In the genomic region with DNA sequence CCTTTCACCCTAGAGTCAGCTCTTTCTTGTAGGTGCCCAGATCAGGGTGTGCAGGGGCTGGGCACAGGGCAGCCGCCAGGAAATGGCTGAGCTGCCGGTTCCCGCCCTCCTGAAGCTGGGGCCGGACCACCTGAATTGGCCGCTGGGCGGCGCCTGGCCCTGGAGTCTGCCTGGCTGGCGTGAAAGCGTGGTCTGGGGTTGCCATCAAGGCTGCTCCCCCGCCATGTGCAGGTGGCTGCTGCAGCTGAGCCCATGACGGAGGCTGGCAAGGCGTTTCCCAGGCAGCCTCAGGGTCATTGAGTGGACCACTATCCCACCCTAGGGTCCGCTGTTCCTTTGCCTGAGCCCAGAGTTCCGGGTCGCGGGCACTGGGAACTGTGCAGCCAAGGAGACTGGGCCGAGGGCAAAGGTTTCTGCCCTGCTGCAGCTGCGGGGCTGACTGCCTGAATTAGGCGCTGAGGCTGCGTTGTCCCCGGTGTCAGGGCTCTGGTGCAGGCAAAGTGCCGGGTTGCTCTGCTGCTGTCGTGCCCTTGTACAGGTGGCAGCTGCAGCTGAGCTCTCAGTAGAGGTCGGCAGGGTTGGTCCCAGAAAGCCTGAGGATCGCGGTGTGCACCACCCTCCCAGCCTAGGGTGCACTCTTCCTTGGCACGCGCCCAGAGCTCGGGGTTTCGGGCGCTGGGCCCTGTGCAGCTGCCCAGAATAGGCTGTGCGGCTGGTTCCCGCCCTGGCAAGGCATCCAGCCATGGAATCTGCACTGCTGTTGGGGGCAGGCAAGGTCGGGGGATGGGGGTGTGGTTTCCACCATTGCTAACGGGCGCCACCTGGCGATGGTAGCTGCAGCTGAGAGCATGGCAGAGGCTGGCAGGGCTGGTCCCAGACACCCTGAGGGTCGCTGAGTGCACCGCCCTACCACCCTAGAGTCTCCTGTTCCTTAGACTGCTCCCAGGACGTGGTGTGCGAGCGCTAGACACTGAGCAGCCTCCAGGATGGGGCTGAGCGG, we compare ENCODE assay signal across 8 cellular contexts.
DNase-seq lines count a peak whose midpoint lies in the region; ATAC-seq and TF ChIP-seq lines count a peak whose summit lies in the region.
"Not testable (repeated sequence)": the region's sequence is repeated elsewhere in the genome, so short reads cannot be mapped to it uniquely, and the experiment has no call there.

No MANE protein-coding gene starts in this region.

- H3K4me3 ChIP-seq in spleen = not testable (repeated sequence)

- not testable (repeated sequence) for H3K4me1 ChIP-seq in spleen

- intact Hi-C loops in CD14-positive monocyte (cut with micrococcal nuclease); spleen (cut with DNase I; ENCODE audit: low total_unique reads): not testable (repeated sequence)

- DNase-seq in CD14-positive monocyte (ENCODE audit: low spot score) (peak; percentile 48), NCI-H1694 (lab: John Stamatoyannopoulos, UW) (peak; percentile 78), NCI-H748 (lab: John Stamatoyannopoulos, UW; ENCODE audit: unreplicated experiment) (peak; percentile 71), SK-MEL-5 (ENCODE audit: low read depth, low spot score) (peak; percentile 54), chondrocyte (ENCODE audit: low spot score) (peak; percentile 95), spleen (peak; percentile 81)
- not testable (repeated sequence) for DNase-seq in left lobe of liver (ENCODE audit: low spot score)

- H3K9me3 ChIP-seq in spleen = peaks cover 0 to 21% (median 9%) of the 10 kb centered on the region in 8 donors

- not testable (repeated sequence) for H3K27me3 Mint-ChIP-seq in CD14-positive monocyte (ENCODE audit: low read depth in 3 of 3); chondrocyte (ENCODE audit: low read depth)

- in situ Hi-C loops in SK-MEL-5 (cut with HindIII; ENCODE audit: low pct_unique_long_range_greater_than_20kb, low sequenced_read_pairs) = not testable (repeated sequence)

- not testable (repeated sequence) for H3K27ac Mint-ChIP-seq in CD14-positive monocyte; chondrocyte (ENCODE audit: unreplicated experiment)

- not testable (repeated sequence) for H3K27me3 ChIP-seq in spleen (replicated peaks in 1 of 7)

- not testable (repeated sequence) for TF ChIP-seq CTCF in CD14-positive monocyte (IDR thresholded peaks at IDR 0.05); chondrocyte (IDR thresholded peaks at IDR 0.05); spleen (IDR thresholded peaks at IDR 0.05 in 8 of 11, conservative IDR thresholded peaks at IDR 0.05 in 3 of 11)

- H3K4me1 Mint-ChIP-seq in CD14-positive monocyte; chondrocyte (ENCODE audit: low read depth): not testable (repeated sequence)

- ATAC-seq in HG03175 (IDR thresholded peaks at IDR 0.05; ENCODE audit: unreplicated experiment) (peak; percentile 46), left lobe of liver (peak; percentile 68)

- not testable (repeated sequence) for H3K36me3 ChIP-seq in spleen

- not testable (repeated sequence) for TF ChIP-seq POLR2A in spleen (IDR thresholded peaks at IDR 0.05)

- H3K4me3 Mint-ChIP-seq in CD14-positive monocyte; chondrocyte (ENCODE audit: unreplicated experiment): not testable (repeated sequence)

- WGBS in spleen, 5 donors = 63 to 76% (median 72%) methylated on average over 5 to 17 of the region's 43 CpGs; no CpG with 5 or more reads in 1 of the 5 donors

- not testable (repeated sequence) for H3K9me3 Mint-ChIP-seq in CD14-positive monocyte; chondrocyte (ENCODE audit: low read depth)

- not testable (repeated sequence) for H3K27ac ChIP-seq in spleen

- not testable (repeated sequence) for H3K36me3 Mint-ChIP-seq in CD14-positive monocyte; chondrocyte (ENCODE audit: low read depth)
